34 cellular contexts compared by ENCODE assay signal in the genomic region with DNA sequence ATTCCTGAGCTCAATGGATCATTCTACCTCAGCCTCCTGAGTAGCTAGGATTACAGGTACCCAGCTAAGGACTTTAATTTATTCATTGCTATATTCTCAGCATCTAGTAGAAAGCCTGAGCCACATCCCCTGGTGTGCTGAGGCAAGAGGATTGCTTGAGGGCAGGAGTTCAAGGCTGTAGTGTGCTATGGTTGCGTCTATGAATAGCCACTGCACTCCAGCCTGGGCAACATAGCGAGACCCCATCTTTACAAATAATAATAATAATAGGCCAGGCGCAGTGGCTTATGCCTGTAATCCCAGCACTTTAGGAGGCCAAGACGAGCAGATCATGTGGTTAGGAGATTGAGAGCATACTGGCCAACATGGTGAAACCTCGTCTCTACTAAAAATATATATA.
"Had no signal": no experiment of that assay in that cellular context is flagged by ENCODE, and none has a peak within 500 bp of the region (broad histone marks: within the 10 kb centered on the region; RNA-seq: fewer than 3 reads in every experiment).

No MANE protein-coding gene starts in this region.

- H3K9me3 ChIP-seq: adrenal gland, body of pancreas, breast epithelium had no signal

- H3K27me3 ChIP-seq: adrenal gland, body of pancreas, breast epithelium had no signal

- H3K4me1 ChIP-seq: breast epithelium had no signal

- ATAC-seq: activated CD8-positive, alpha-beta T cell treated with anti-CD3 and anti-CD28 coated beads for 36 hours; activated naive CD4-positive, alpha-beta T cell treated with anti-CD3 and anti-CD28 coated beads, Interleukin-2, amount 50 U/mL, for 72 hours; activated T-cell treated with anti-CD3 and anti-CD28 coated beads, Interleukin-2, amount 50 U/mL, for 4 hours; activated T-cell treated with anti-CD3 and anti-CD28 coated beads, Interleukin-2, amount 50 U/mL, for 72 hours; activated T-helper 17 cell treated with anti-CD3 and anti-CD28 coated beads, Interleukin-2, amount 50 U/mL, for 72 hours; body of pancreas had no signal

- FAIRE-seq: astrocyte, TTC549 had no signal

- H3K36me3 ChIP-seq: adrenal gland, brain microvascular endothelial cell, breast epithelium, WERI-Rb-1 had no signal

- H3K27ac ChIP-seq: adrenal gland, body of pancreas, brain microvascular endothelial cell, breast epithelium, WERI-Rb-1 had no signal

- DNase-seq: activated B cell treated with CpG ODN at 0.5 μM for 24 hours; activated CD4-positive, alpha-beta memory T cell treated with anti-CD3 and anti-CD28 coated beads for 36 hours; activated CD4-positive, alpha-beta T cell treated with anti-CD3 and anti-CD28 coated beads for 4 hours; activated CD4-positive, alpha-beta T cell treated with anti-CD3 and anti-CD28 coated beads, Interleukin-2, amount 10 ng/mL, durations not matched to agents 24 days and 14 days; activated CD4-positive, alpha-beta T cell treated with anti-CD3 and anti-CD28 coated beads, Interleukin-2, amount 50 U/mL, for 1 hour; activated CD4-positive, alpha-beta T cell treated with anti-CD3 and anti-CD28 coated beads, Interleukin-2, amount 50 U/mL, for 4 hours; activated CD4-positive, CD25-positive, alpha-beta regulatory T cell treated with anti-CD3 and anti-CD28 coated beads, Interleukin-2, amount 50 U/mL, for 72 hours; activated CD8-positive, alpha-beta memory T cell treated with anti-CD3 and anti-CD28 coated beads, Interleukin-2, amount 50 U/mL, for 4 hours; activated CD8-positive, alpha-beta T cell treated with anti-CD3 and anti-CD28 coated beads for 36 hours; activated effector memory CD4-positive, alpha-beta T cell treated with anti-CD3 and anti-CD28 coated beads, Interleukin-2, amount 50 U/mL, for 16 hours; activated gamma-delta T cell treated with Interleukin-2 at 50 U/mL for 16 hours; activated naive CD4-positive, alpha-beta T cell; activated naive CD4-positive, alpha-beta T cell treated with anti-CD3 and anti-CD28 coated beads for 36 hours; activated naive CD4-positive, alpha-beta T cell treated with anti-CD3 and anti-CD28 coated beads, Interleukin-2, amount 50 U/mL, for 16 hours; activated naive CD8-positive, alpha-beta T cell treated with anti-CD3 and anti-CD28 coated beads for 36 hours; activated T-cell treated with anti-CD3 and anti-CD28 coated beads for 4 hours; activated T-cell treated with anti-CD3 and anti-CD28 coated beads, Interleukin-2, amount 50 U/mL, for 1 hour; activated T-cell treated with anti-CD3 and anti-CD28 coated beads, Interleukin-2, amount 50 U/mL, for 4 hours; activated T-cell treated with anti-CD3 and anti-CD28 coated beads, Interleukin-2, amount 50 U/mL, for 72 hours; adrenal gland; amniotic stem cell; aorta; body of pancreas; brain microvascular endothelial cell; central memory CD4-positive, alpha-beta T cell; T-helper 1 cell; T-helper 2 cell; T-helper 9 cell; WERI-Rb-1 had no signal

- H3K4me3 ChIP-seq: adrenal gland, body of pancreas, breast epithelium had no signal
